Comparison of ENCODE assay signal across 32 cellular contexts in the genomic region with DNA sequence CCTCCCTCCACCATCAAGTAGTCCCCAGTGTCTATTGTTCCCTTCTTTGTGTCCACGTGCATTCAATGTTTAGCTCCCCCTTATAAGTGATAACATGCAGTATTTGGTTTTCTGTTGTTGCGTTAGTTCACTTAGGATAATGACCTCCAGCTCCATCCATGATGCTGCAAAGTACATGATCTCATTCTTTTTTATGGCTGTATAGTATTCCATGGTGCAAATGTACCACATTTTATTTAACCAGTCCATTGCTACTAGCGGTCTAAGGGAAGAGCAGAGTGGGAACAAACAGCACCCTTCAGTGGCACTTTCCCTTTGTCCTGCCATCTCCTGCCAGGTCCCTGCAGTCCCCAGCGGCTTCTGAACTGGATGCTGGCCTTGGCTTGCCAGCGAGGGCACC.
"Had no signal": no experiment of that assay in that cellular context is flagged by ENCODE, and none has a peak within 500 bp of the region (broad histone marks: within the 10 kb centered on the region; RNA-seq: fewer than 3 reads in every experiment).

No MANE protein-coding gene starts in this region.

- H3K4me1 ChIP-seq: adrenal gland, ascending aorta had no signal

- H3K4me3 ChIP-seq: adrenal gland, ascending aorta, cardiac muscle cell had no signal

- H3K36me3 ChIP-seq: adrenal gland, cardiac muscle cell had no signal

- H3K27me3 ChIP-seq: adrenal gland, ascending aorta had no signal

- DNase-seq: activated B cell treated with CpG ODN at 0.5 μM for 24 hours; activated CD4-positive, alpha-beta memory T cell treated with anti-CD3 and anti-CD28 coated beads for 36 hours; activated CD4-positive, alpha-beta T cell treated with anti-CD3 and anti-CD28 coated beads for 4 hours; activated CD4-positive, alpha-beta T cell treated with anti-CD3 and anti-CD28 coated beads, Interleukin-2, amount 10 ng/mL, durations not matched to agents 24 days and 14 days; activated CD4-positive, alpha-beta T cell treated with anti-CD3 and anti-CD28 coated beads, Interleukin-2, amount 50 U/mL, for 1 hour; activated CD4-positive, alpha-beta T cell treated with anti-CD3 and anti-CD28 coated beads, Interleukin-2, amount 50 U/mL, for 4 hours; activated CD4-positive, CD25-positive, alpha-beta regulatory T cell treated with anti-CD3 and anti-CD28 coated beads, Interleukin-2, amount 50 U/mL, for 72 hours; activated CD8-positive, alpha-beta memory T cell treated with anti-CD3 and anti-CD28 coated beads, Interleukin-2, amount 50 U/mL, for 4 hours; activated CD8-positive, alpha-beta T cell treated with anti-CD3 and anti-CD28 coated beads for 36 hours; activated effector memory CD4-positive, alpha-beta T cell treated with anti-CD3 and anti-CD28 coated beads, Interleukin-2, amount 50 U/mL, for 16 hours; activated gamma-delta T cell treated with Interleukin-2 at 50 U/mL for 16 hours; activated naive CD4-positive, alpha-beta T cell; activated naive CD4-positive, alpha-beta T cell treated with anti-CD3 and anti-CD28 coated beads for 36 hours; activated naive CD4-positive, alpha-beta T cell treated with anti-CD3 and anti-CD28 coated beads, Interleukin-2, amount 50 U/mL, for 16 hours; activated naive CD8-positive, alpha-beta T cell treated with anti-CD3 and anti-CD28 coated beads for 36 hours; activated T-cell treated with anti-CD3 and anti-CD28 coated beads for 4 hours; activated T-cell treated with anti-CD3 and anti-CD28 coated beads, Interleukin-2, amount 50 U/mL, for 1 hour; activated T-cell treated with anti-CD3 and anti-CD28 coated beads, Interleukin-2, amount 50 U/mL, for 4 hours; activated T-cell treated with anti-CD3 and anti-CD28 coated beads, Interleukin-2, amount 50 U/mL, for 72 hours; adrenal gland; amygdala; anterior cingulate cortex; central memory CD4-positive, alpha-beta T cell; T-helper 1 cell; T-helper 2 cell; T-helper 9 cell had no signal

- ATAC-seq: activated CD8-positive, alpha-beta T cell treated with anti-CD3 and anti-CD28 coated beads for 36 hours; activated naive CD4-positive, alpha-beta T cell treated with anti-CD3 and anti-CD28 coated beads, Interleukin-2, amount 50 U/mL, for 72 hours; activated T-cell treated with anti-CD3 and anti-CD28 coated beads, Interleukin-2, amount 50 U/mL, for 4 hours; activated T-cell treated with anti-CD3 and anti-CD28 coated beads, Interleukin-2, amount 50 U/mL, for 72 hours; activated T-helper 17 cell treated with anti-CD3 and anti-CD28 coated beads, Interleukin-2, amount 50 U/mL, for 72 hours had no signal

- H3K27ac ChIP-seq: adrenal gland, ascending aorta, cardiac muscle cell had no signal

- H3K9me3 ChIP-seq: adrenal gland, ascending aorta had no signal

- FAIRE-seq: bronchial epithelial cell, TTC549 had no signal
